In genomic region chr20:34017610-34018009, GRCh38 we compare ENCODE assay signal across 13 cellular contexts.
A peak's percentile ranks its signal among the peaks of the same experiment; 100 is the strongest.
DNase-seq lines count a peak whose midpoint lies in the region; ATAC-seq and TF ChIP-seq lines count a peak whose summit lies in the region.
"Had no signal": no experiment of that assay in that cellular context is flagged by ENCODE, and none has a peak within 500 bp of the region (broad histone marks: within the 10 kb centered on the region; RNA-seq: fewer than 3 reads in every experiment).

No MANE protein-coding gene starts in this region.

- H3K36me3 Mint-ChIP-seq in activated naive CD8-positive, alpha-beta T cell: peaks cover 4% of the 10 kb centered on the region
- peaks cover 2% of the 10 kb centered on the region for H3K36me3 Mint-ChIP-seq in activated naive CD8-positive, alpha-beta T cell treated with anti-CD3 and anti-CD28 coated beads, Interleukin-2, amount 50 U/mL, for 24 hours (ENCODE audit: low read depth)

- H3K4me1 Mint-ChIP-seq in activated naive CD8-positive, alpha-beta T cell (ENCODE audit: low read depth): peaks cover 85% of the 10 kb centered on the region
- peaks cover 83% of the 10 kb centered on the region for H3K4me1 Mint-ChIP-seq in activated naive CD8-positive, alpha-beta T cell treated with anti-CD3 and anti-CD28 coated beads, Interleukin-2, amount 50 U/mL, for 24 hours

- no peak for DNase-seq in activated naive CD8-positive, alpha-beta T cell treated with anti-CD3 and anti-CD28 coated beads, Interleukin-2, amount 50 U/mL, for 24 hours
- peak; percentile 46 for DNase-seq in fibroblast of pulmonary artery (ENCODE audit: low read depth)
- peak; percentile 67 for DNase-seq in stromal cell of bone marrow (ENCODE audit: low read depth)
- no peak for DNase-seq in amygdala (lab: John Stamatoyannopoulos, UW)
- DNase-seq in NOMO-1 treated with dmso at 0.1 percent for 144 hours (lab: John Stamatoyannopoulos, UW; ENCODE audit: unreplicated experiment): no peak
- DNase-seq: activated CD4-positive, alpha-beta T cell treated with anti-CD3 and anti-CD28 coated beads, Interleukin-2, amount 10 ng/mL, durations not matched to agents 24 days and 14 days; central memory CD4-positive, alpha-beta T cell; NCI-H1105; Peyer's patch had no signal

- peak overlapping the region; percentile 69 for H3K27ac Mint-ChIP-seq in activated naive CD8-positive, alpha-beta T cell
- H3K27ac Mint-ChIP-seq in activated naive CD8-positive, alpha-beta T cell treated with anti-CD3 and anti-CD28 coated beads, Interleukin-2, amount 50 U/mL, for 24 hours: no peak overlapping the region
- H3K27ac Mint-ChIP-seq: activated CD4-positive, alpha-beta T cell treated with anti-CD3 and anti-CD28 coated beads, Interleukin-2, amount 10 ng/mL, durations not matched to agents 24 days and 14 days had no signal

- H3K4me3 Mint-ChIP-seq in activated naive CD8-positive, alpha-beta T cell: no peak overlapping the region
- no peak overlapping the region for H3K4me3 Mint-ChIP-seq in activated naive CD8-positive, alpha-beta T cell treated with anti-CD3 and anti-CD28 coated beads, Interleukin-2, amount 50 U/mL, for 24 hours
- H3K4me3 Mint-ChIP-seq: activated CD4-positive, alpha-beta T cell treated with anti-CD3 and anti-CD28 coated beads, Interleukin-2, amount 10 ng/mL, durations not matched to agents 24 days and 14 days had no signal

- TF ChIP-seq CTCF in fibroblast of pulmonary artery (IDR thresholded peaks at IDR 0.05; ENCODE audit: low read length, missing control alignments): no peak

- no peak overlapping the region for H3K4me3 ChIP-seq in fibroblast of pulmonary artery (replicated peaks; ENCODE audit: low read depth, low read length)
- H3K4me3 ChIP-seq: BLaER1, Peyer's patch had no signal

- H3K27me3 Mint-ChIP-seq in activated naive CD8-positive, alpha-beta T cell: no peaks in the 10 kb centered on the region
- H3K27me3 Mint-ChIP-seq in activated naive CD8-positive, alpha-beta T cell treated with anti-CD3 and anti-CD28 coated beads, Interleukin-2, amount 50 U/mL, for 24 hours: no peaks in the 10 kb centered on the region
- H3K27me3 Mint-ChIP-seq: activated CD4-positive, alpha-beta T cell treated with anti-CD3 and anti-CD28 coated beads, Interleukin-2, amount 10 ng/mL, durations not matched to agents 24 days and 14 days had no signal

- no peaks in the 10 kb centered on the region for H3K9me3 Mint-ChIP-seq in activated naive CD8-positive, alpha-beta T cell (ENCODE audit: low read depth)
- no peaks in the 10 kb centered on the region for H3K9me3 Mint-ChIP-seq in activated naive CD8-positive, alpha-beta T cell treated with anti-CD3 and anti-CD28 coated beads, Interleukin-2, amount 50 U/mL, for 24 hours
- H3K9me3 Mint-ChIP-seq: activated CD4-positive, alpha-beta T cell treated with anti-CD3 and anti-CD28 coated beads, Interleukin-2, amount 10 ng/mL, durations not matched to agents 24 days and 14 days had no signal

- ATAC-seq in activated naive CD8-positive, alpha-beta T cell treated with anti-CD3 and anti-CD28 coated beads, Interleukin-2, amount 50 U/mL, for 24 hours: no peak
- ATAC-seq in SK-N-SH treated with all-trans-retinoic acid at 6 μM for 48 hours: peak; percentile 89
- ATAC-seq in HG03469 (IDR thresholded peaks at IDR 0.05; ENCODE audit: unreplicated experiment): no peak

TF ChIP-seq in SK-N-SH treated with all-trans-retinoic acid at 6 μM for 48 hours, 23 proteins besides CTCF, POLR2A, EP300 and RAD21:
- TF ChIP-seq ESRRG (CRISPR knock-in tag; IDR thresholded peaks at IDR 0.05): no peak
- TF ChIP-seq GLIS3 (CRISPR knock-in tag; IDR thresholded peaks at IDR 0.05): no peak
- no peak for TF ChIP-seq ZNF565 (CRISPR knock-in tag; conservative IDR thresholded peaks at IDR 0.05; ENCODE audit: low read depth)
- no peak for TF ChIP-seq TOX (CRISPR knock-in tag; IDR thresholded peaks at IDR 0.05; ENCODE audit: borderline replicate concordance)
- TF ChIP-seq CSRNP3 (CRISPR knock-in tag; IDR thresholded peaks at IDR 0.05): no peak
- TF ChIP-seq ZFP3 (CRISPR knock-in tag; IDR thresholded peaks at IDR 0.05): no peak
- no peak for TF ChIP-seq ARNTL (CRISPR knock-in tag; IDR thresholded peaks at IDR 0.05; ENCODE audit: borderline replicate concordance, low read depth)
- no peak for TF ChIP-seq ZNF8 (CRISPR knock-in tag; IDR thresholded peaks at IDR 0.05)
- TF ChIP-seq PPARA (CRISPR knock-in tag; IDR thresholded peaks at IDR 0.05; ENCODE audit: borderline replicate concordance): no peak
- no peak for TF ChIP-seq ZNF70 (CRISPR knock-in tag; IDR thresholded peaks at IDR 0.05)
- TF ChIP-seq BACH2 (CRISPR knock-in tag; IDR thresholded peaks at IDR 0.05; ENCODE audit: borderline replicate concordance): no peak
- TF ChIP-seq CREB5 (CRISPR knock-in tag; IDR thresholded peaks at IDR 0.05; ENCODE audit: low read depth): no peak
- TF ChIP-seq ZC3H10 (CRISPR knock-in tag; IDR thresholded peaks at IDR 0.05): no peak
- no peak for TF ChIP-seq RARB (CRISPR knock-in tag; IDR thresholded peaks at IDR 0.05)
- TF ChIP-seq TSHZ2 (CRISPR knock-in tag; IDR thresholded peaks at IDR 0.05): no peak

Comparison
In these comparisons a context has a peak if more than half of its experiments do, and no peak if none do; other contexts are left out.
1. DNase-seq: peak in fibroblast of pulmonary artery (single experiment) and stromal cell of bone marrow (single experiment); none in activated naive CD8-positive, alpha-beta T cell treated with anti-CD3 and anti-CD28 coated beads, Interleukin-2, amount 50 U/mL, for 24 hours (single experiment), amygdala (0 of 56) and NOMO-1 treated with dmso at 0.1 percent for 144 hours (single experiment).